ENCODE assay signal across 23 cellular contexts in the genomic region with DNA sequence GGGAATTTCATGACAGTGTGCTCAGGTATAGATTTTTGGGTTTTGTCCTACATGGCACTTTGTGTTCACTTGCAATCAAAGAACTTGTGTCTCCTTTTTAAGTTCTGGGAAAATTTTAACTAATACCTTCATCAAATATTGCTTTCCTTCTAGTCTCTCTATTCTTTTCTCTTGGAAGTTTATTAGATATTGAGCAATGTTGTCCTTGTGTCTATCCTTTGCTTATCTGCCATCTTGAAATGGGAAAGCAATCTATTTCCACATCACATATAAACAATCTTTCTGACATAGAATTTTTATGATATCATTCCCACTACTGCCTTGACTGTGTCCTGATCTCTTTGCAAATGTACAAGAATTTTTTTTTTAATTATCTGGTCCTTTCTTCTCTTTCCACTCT. TPM values are rescaled to one million over a fixed set of nuclear protein-coding genes. Genes with fewer than 3 reads are reported as not detected.
"Had no signal": no experiment of that assay in that cellular context is flagged by ENCODE, and none has a peak within 500 bp of the region (broad histone marks: within the 10 kb centered on the region; RNA-seq: fewer than 3 reads in every experiment).

No MANE protein-coding gene starts in this region.

- ATAC-seq: left colon, left ventricle myocardium superior had no signal

- H3K27me3 ChIP-seq: esophagus squamous epithelium, foreskin keratinocyte, hepatocyte, neutrophil, right atrium auricular region, sigmoid colon, stomach, transverse colon had no signal

- H3K36me3 Mint-ChIP-seq: naive B cell had no signal

- H3K4me3 ChIP-seq: esophagus squamous epithelium, hepatocyte, lung, right atrium auricular region, sigmoid colon, skin epidermis, stomach, thoracic aorta, transverse colon had no signal

- H3K9me3 ChIP-seq: esophagus squamous epithelium, neutrophil, sigmoid colon, stomach, thoracic aorta, transverse colon had no signal

- H3K27ac ChIP-seq: esophagus squamous epithelium, foreskin keratinocyte, hepatocyte, right atrium auricular region, sigmoid colon, skin epidermis, stomach, thoracic aorta, transverse colon had no signal

- H3K9me3 Mint-ChIP-seq: naive B cell had no signal

- H3K4me1 ChIP-seq: foreskin keratinocyte, right atrium auricular region had no signal

- H3K27me3 Mint-ChIP-seq: naive B cell had no signal

- DNase-seq: dermis blood vessel endothelial cell; esophagus squamous epithelium; foreskin keratinocyte; head of caudate nucleus; left colon; left ventricle myocardium superior; mesendoderm; naive B cell; posterior cingulate gyrus; sigmoid colon; stimulated activated CD4-positive, alpha-beta T cell treated with anti-CD3 and anti-CD28 coated beads, Interleukin-2, amount 100 ng/mL, for 24 hours; stimulated activated CD4-positive, alpha-beta T cell treated with anti-CD3 and anti-CD28 coated beads, Interleukin-4, amount 100 ng/mL, for 4 hours; stimulated activated naive CD4-positive, alpha-beta T cell; stomach; substantia nigra; transverse colon had no signal

- H3K36me3 ChIP-seq: esophagus squamous epithelium, neutrophil, right atrium auricular region, sigmoid colon, stomach, thoracic aorta, transverse colon had no signal

RNA-seq across cellular contexts. Expression of gene ABCA9, which starts 4.4 kb away (rescaled TPM):
- total RNA-seq: epithelial cell of proximal tubule, foreskin keratinocyte had no signal
- polyA plus RNA-seq: foreskin keratinocyte had no signal
